ENCODE assay signal across 24 cellular contexts in genomic region chr4:172134536-172134935, GRCh38.
"Had no signal": no experiment of that assay in that cellular context is flagged by ENCODE, and none has a peak within 500 bp of the region (broad histone marks: within the 10 kb centered on the region; RNA-seq: fewer than 3 reads in every experiment).

No MANE protein-coding gene starts in this region.

- H3K4me1 Mint-ChIP-seq: activated CD4-positive, alpha-beta T cell treated with anti-CD3 and anti-CD28 coated beads for 36 hours; activated naive CD8-positive, alpha-beta T cell treated with anti-CD3 and anti-CD28 coated beads for 36 hours; naive thymus-derived CD8-positive, alpha-beta T cell; stimulated activated naive B cell treated with anti-CD40 and anti-IgM and Interleukin-4, amounts not matched to agents 10 μg/mL and 1 μg/mL and 100 μg/mL, for 72 hours; WTC11 had no signal

- ATAC-seq: activated CD4-positive, alpha-beta T cell treated with anti-CD3 and anti-CD28 coated beads for 36 hours; activated T-cell treated with anti-CD3 and anti-CD28 coated beads, Interleukin-2, amount 50 U/mL, for 4 hours; left ventricle myocardium superior; naive thymus-derived CD8-positive, alpha-beta T cell; stimulated activated naive B cell treated with anti-CD40 and anti-IgM and Interleukin-4, amounts not matched to agents 10 μg/mL and 1 μg/mL and 100 μg/mL, for 72 hours; WTC11 had no signal

- H3K9me3 Mint-ChIP-seq: activated naive CD8-positive, alpha-beta T cell treated with anti-CD3 and anti-CD28 coated beads for 36 hours; activated T-helper 2 cell treated with anti-CD3 and anti-CD28 coated beads, Interferon-gamma antibody, Interleukin-2, Interleukin-4, amounts not matched to agents 10 μg/mL and 5 μg/mL and 100 μg/mL, durations not matched to agents 14 hours and 24 hours and 36 hours; stimulated activated naive B cell treated with anti-CD40 and anti-IgM and Interleukin-4, amounts not matched to agents 10 μg/mL and 1 μg/mL and 100 μg/mL, for 72 hours; T-helper 2 cell treated with Interferon-gamma antibody and Interleukin-4, amounts not matched to agents 5 μg/mL and 100 μg/mL, for 36 hours had no signal

- H3K27ac Mint-ChIP-seq: activated CD4-positive, alpha-beta T cell treated with anti-CD3 and anti-CD28 coated beads for 36 hours; activated naive CD8-positive, alpha-beta T cell treated with anti-CD3 and anti-CD28 coated beads for 36 hours; activated T-helper 2 cell treated with anti-CD3 and anti-CD28 coated beads, Interferon-gamma antibody, Interleukin-2, Interleukin-4, amounts not matched to agents 10 μg/mL and 5 μg/mL and 100 μg/mL, durations not matched to agents 14 hours and 24 hours and 36 hours; mesothelial cell of epicardium; naive thymus-derived CD8-positive, alpha-beta T cell; progenitor cell of endocrine pancreas; stimulated activated naive B cell treated with anti-CD40 and anti-IgM and Interleukin-4, amounts not matched to agents 10 μg/mL and 1 μg/mL and 100 μg/mL, for 72 hours; T-helper 2 cell treated with Interferon-gamma antibody and Interleukin-4, amounts not matched to agents 5 μg/mL and 100 μg/mL, for 36 hours; WTC11 had no signal

- H3K27ac ChIP-seq: testis, vagina had no signal

- H3K36me3 Mint-ChIP-seq: activated naive CD8-positive, alpha-beta T cell treated with anti-CD3 and anti-CD28 coated beads for 36 hours; mesothelial cell of epicardium; naive thymus-derived CD8-positive, alpha-beta T cell; stimulated activated naive B cell treated with anti-CD40 and anti-IgM and Interleukin-4, amounts not matched to agents 10 μg/mL and 1 μg/mL and 100 μg/mL, for 72 hours; WTC11 had no signal

- H3K4me1 ChIP-seq: testis, vagina had no signal

- H3K4me3 Mint-ChIP-seq: activated CD4-positive, alpha-beta T cell treated with anti-CD3 and anti-CD28 coated beads for 36 hours; activated naive CD8-positive, alpha-beta T cell treated with anti-CD3 and anti-CD28 coated beads for 36 hours; activated T-cell treated with anti-CD3 and anti-CD28 coated beads, Interleukin-2, amount 50 U/mL, for 4 hours; mesothelial cell of epicardium; naive thymus-derived CD8-positive, alpha-beta T cell; stimulated activated naive B cell treated with anti-CD40 and anti-IgM and Interleukin-4, amounts not matched to agents 10 μg/mL and 1 μg/mL and 100 μg/mL, for 72 hours; T-helper 2 cell treated with Interferon-gamma antibody and Interleukin-4, amounts not matched to agents 5 μg/mL and 100 μg/mL, for 36 hours; WTC11 had no signal

- DNase-seq: activated CD4-positive, alpha-beta T cell treated with anti-CD3 and anti-CD28 coated beads for 36 hours; activated CD4-positive, alpha-beta T cell treated with anti-CD3 and anti-CD28 coated beads, Interleukin-2, amount 50 U/mL, for 4 hours; activated CD8-positive, alpha-beta memory T cell treated with anti-CD3 and anti-CD28 coated beads, Interleukin-2, amount 50 U/mL, for 48 hours; activated naive CD4-positive, alpha-beta T cell; activated naive CD8-positive, alpha-beta T cell treated with anti-CD3 and anti-CD28 coated beads for 36 hours; activated T-cell treated with anti-CD3 and anti-CD28 coated beads, Interleukin-2, amount 50 U/mL, for 4 hours; amniotic stem cell; cerebellar nuclear complex; erythroblast; hypothalamus; left ventricle myocardium superior; mammary epithelial cell; naive thymus-derived CD8-positive, alpha-beta T cell; retina; stimulated activated CD4-positive, alpha-beta T cell treated with anti-CD3 and anti-CD28 coated beads, Interleukin-2, amount 100 ng/mL, for 48 hours; stimulated activated CD8-positive, alpha-beta memory T cell treated with anti-CD3 and anti-CD28 coated beads, Interleukin-4, amount 100 ng/mL, for 48 hours; stimulated activated naive B cell treated with anti-CD40 and anti-IgM and Interleukin-4, amounts not matched to agents 10 μg/mL and 1 μg/mL and 100 μg/mL, for 72 hours; testis had no signal

- H3K4me3 ChIP-seq: testis, vagina had no signal

- H3K27me3 Mint-ChIP-seq: activated CD4-positive, alpha-beta T cell treated with anti-CD3 and anti-CD28 coated beads for 36 hours; activated naive CD8-positive, alpha-beta T cell treated with anti-CD3 and anti-CD28 coated beads for 36 hours; naive thymus-derived CD8-positive, alpha-beta T cell; progenitor cell of endocrine pancreas; stimulated activated naive B cell treated with anti-CD40 and anti-IgM and Interleukin-4, amounts not matched to agents 10 μg/mL and 1 μg/mL and 100 μg/mL, for 72 hours had no signal

- H3K27me3 ChIP-seq: testis, vagina had no signal

- H3K9me3 ChIP-seq: testis, vagina had no signal

- H3K36me3 ChIP-seq: vagina had no signal
